ENCODE assay signal across 20 cellular contexts in genomic region chr20:12180107-12180661, GRCh38.
DNase-seq lines count a peak whose midpoint lies in the region; ATAC-seq and TF ChIP-seq lines count a peak whose summit lies in the region.
"Had no signal": no experiment of that assay in that cellular context is flagged by ENCODE, and none has a peak within 500 bp of the region (broad histone marks: within the 10 kb centered on the region; RNA-seq: fewer than 3 reads in every experiment).

No MANE protein-coding gene starts in this region.

- H4K20me1 ChIP-seq in SK-N-SH (ENCODE audit: insufficient read depth): no peaks in the 10 kb centered on the region

- H3K27me3 ChIP-seq in SK-N-SH (ENCODE audit: insufficient read depth): no peaks in the 10 kb centered on the region
- H3K27me3 ChIP-seq: breast epithelium, colonic mucosa, esophagus squamous epithelium, gastroesophageal sphincter had no signal

- H3K4me3 ChIP-seq in LNCaP clone FGC (ENCODE audit: low read depth, low read length) (no peak overlapping the region), SK-N-SH (ENCODE audit: low read depth in 2 of 2, low read length in 1 of 2) (no peak overlapping the region)
- H3K4me3 ChIP-seq: breast epithelium, colonic mucosa, esophagus squamous epithelium, gastroesophageal sphincter, prostate gland, thoracic aorta had no signal

- peak; percentile 71 for DNase-seq in COR-L47 (lab: John Stamatoyannopoulos, UW)
- peak; percentile 14 for DNase-seq in LNCaP clone FGC (ENCODE audit: low read depth)
- peak; percentile 84 to 95 for DNase-seq in NCI-H2081 (lab: John Stamatoyannopoulos, UW)
- DNase-seq in SK-N-SH: peak; percentile 1
- DNase-seq in glomerular visceral epithelial cell (ENCODE audit: extremely low spot score): no peak
- DNase-seq: activated naive CD4-positive, alpha-beta T cell treated with Interleukin-2 at 50 U/mL for 16 hours; activated T-cell treated with anti-CD3 and anti-CD28 coated beads, Interleukin-2, amount 50 U/mL, for 48 hours; CD8-positive, alpha-beta T cell; colonic mucosa; esophagus squamous epithelium; HCEC 1CT; stimulated activated CD4-positive, alpha-beta T cell treated with anti-CD3 and anti-CD28 coated beads, Interleukin-4, amount 100 ng/mL, for 1 hour; stimulated activated naive CD4-positive, alpha-beta T cell had no signal

- no peak overlapping the region for H3K9ac ChIP-seq in SK-N-SH

- POLR2A ChIA-PET in SK-N-SH (lab: Yijun Ruan, JAX): no interaction called here

- CTCF ChIA-PET in SK-N-SH (lab: Yijun Ruan, JAX): interaction anchor here (1.3 kb wide), 1 partner anchor 9 kb away, joined by 4 read pairs; no protein-coding TSS in a partner anchor

- no peaks in the 10 kb centered on the region for H3K79me2 ChIP-seq in SK-N-SH (ENCODE audit: insufficient read depth)

- 9% methylated on average over 5 of the region's 5 CpGs for WGBS in SK-N-SH (ENCODE audit: low lambda C conversion rate)

- H3K9me3 ChIP-seq in SK-N-SH: 0 out of 2 replicates have a peak, but pooled peaks cover 4% of the 10 kb centered on the region
- H3K9me3 ChIP-seq: breast epithelium, colonic mucosa, esophagus squamous epithelium, gastroesophageal sphincter, prostate gland, thoracic aorta had no signal

- no peaks in the 10 kb centered on the region for H3K36me3 ChIP-seq in SK-N-SH (replicated peaks in 1 of 2; ENCODE audit: control insufficient read depth in 1 of 2, insufficient read depth in 2 of 2, low read length in 1 of 2)
- H3K36me3 ChIP-seq: breast epithelium, colonic mucosa, esophagus squamous epithelium, gastroesophageal sphincter, prostate gland, thoracic aorta had no signal

- H3K9me2 ChIP-seq in SK-N-SH: no peaks in the 10 kb centered on the region

- TF ChIP-seq CTCF in LNCaP clone FGC (IDR thresholded peaks at IDR 0.05; ENCODE audit: control insufficient read depth, extremely low read depth, insufficient read depth) (no peak), SK-N-SH (IDR thresholded peaks at IDR 0.05) (no peak)

- no peak overlapping the region for H2AFZ ChIP-seq in SK-N-SH (ENCODE audit: low read depth)

- ATAC-seq in HG02973 (IDR thresholded peaks at IDR 0.05; ENCODE audit: unreplicated experiment) (no peak), GM19455 (IDR thresholded peaks at IDR 0.05; ENCODE audit: unreplicated experiment) (no peak)
- ATAC-seq: CD8-positive, alpha-beta T cell; gastroesophageal sphincter had no signal

- peak overlapping the region in 1 of 2 experiments; percentile 30; a peak in 2 of 4 replicates for H3K27ac ChIP-seq in SK-N-SH (ENCODE audit: low read depth in 2 of 2, low read length in 1 of 2)
- H3K27ac ChIP-seq: breast epithelium, colonic mucosa, esophagus squamous epithelium, gastroesophageal sphincter, prostate gland, RWPE1, thoracic aorta had no signal

- peaks cover 0 to 2% of the 10 kb centered on the region in 2 experiments; a peak in 2 of 4 replicates for H3K4me1 ChIP-seq in SK-N-SH (ENCODE audit: control insufficient read depth in 1 of 2, insufficient read depth in 2 of 2, low read depth in 1 of 2, low read length in 1 of 2)
- H3K4me1 ChIP-seq: breast epithelium, colonic mucosa, esophagus squamous epithelium, gastroesophageal sphincter, prostate gland had no signal

- H3K4me2 ChIP-seq in SK-N-SH: no peak overlapping the region

- no peaks in the 10 kb centered on the region for H3F3A ChIP-seq in SK-N-SH (replicated peaks; ENCODE audit: insufficient read depth)

- TF ChIP-seq EP300 in SK-N-SH (IDR thresholded peaks at IDR 0.05; ENCODE audit: borderline replicate concordance in 1 of 2, low read depth in 1 of 2, low read length in 1 of 2): peak in 1 of 2 experiments; percentile 61; a peak in 1 of 4 replicates

- TF ChIP-seq RAD21 in SK-N-SH (IDR thresholded peaks at IDR 0.05; ENCODE audit: low read length): no peak; the same call in 1 of the 2 replicates

TF ChIP-seq in SK-N-SH, 30 proteins besides CTCF, POLR2A, EP300 and RAD21:
- TF ChIP-seq CHD2 (IDR thresholded peaks at IDR 0.05; ENCODE audit: low read length, partially characterized antibody) (peak; percentile 9), NRF1 (IDR thresholded peaks at IDR 0.05; ENCODE audit: low read depth, low read length) (no peak), RCOR1 (IDR thresholded peaks at IDR 0.05; ENCODE audit: low read length) (no peak)
